ENCODE assay signal across 14 cellular contexts in genomic region chr3:99505200-99505599, GRCh38.
DNase-seq lines count a peak whose midpoint lies in the region; ATAC-seq and FAIRE-seq lines count a peak whose summit lies in the region.
"Had no signal": no experiment of that assay in that cellular context is flagged by ENCODE, and none has a peak within 500 bp of the region (broad histone marks: within the 10 kb centered on the region; RNA-seq: fewer than 3 reads in every experiment).

No MANE protein-coding gene starts in this region.

- H3K14ac ChIP-seq in mesenchymal stem cell (ENCODE audit: low read length in 2 of 2), result no peak overlapping the region

- DNase-seq in M059J (ENCODE audit: low read depth) (peak; percentile 36), mesenchymal stem cell (peak; percentile 61), urothelium cell line (ENCODE audit: low spot score) (no peak), RKO (ENCODE audit: low spot score) (no peak), GM19240 (ENCODE audit: insufficient read length, low spot score) (no peak)
- DNase-seq: DMS79, hippocampal formation, natural killer cell, SK-N-SH had no signal

- H3K9ac ChIP-seq in mesenchymal stem cell (ENCODE audit: low read length), result peak overlapping the region; percentile 78
- H3K9ac ChIP-seq: SK-N-SH had no signal

- no peak overlapping the region for H4K91ac ChIP-seq in mesenchymal stem cell (ENCODE audit: low read length)

- peaks cover 8% of the 10 kb centered on the region for H3K4me1 ChIP-seq in mesenchymal stem cell (ENCODE audit: control insufficient read depth, insufficient read depth, low read depth, low read length)

- no peak overlapping the region for H3K4ac ChIP-seq in mesenchymal stem cell (ENCODE audit: low read depth in 1 of 2, low read length in 2 of 2)

- no peak overlapping the region for H2BK12ac ChIP-seq in mesenchymal stem cell (ENCODE audit: low read length in 2 of 2)

- H3K9me3 ChIP-seq in mesenchymal stem cell (ENCODE audit: control insufficient read depth, low read length), result no peaks in the 10 kb centered on the region
- H3K9me3 ChIP-seq: sigmoid colon, SK-N-SH had no signal

- H2BK15ac ChIP-seq in mesenchymal stem cell (ENCODE audit: low read depth, poor library complexity, severe bottlenecking), result no peak overlapping the region

- no peak overlapping the region for H2BK5ac ChIP-seq in mesenchymal stem cell (ENCODE audit: low read depth, low read length, poor library complexity, severe bottlenecking)

- H3K4me2 ChIP-seq in mesenchymal stem cell (ENCODE audit: low read length, poor library complexity, severe bottlenecking), result no peak overlapping the region
- H3K4me2 ChIP-seq: SK-N-SH had no signal

- WGBS in mesenchymal stem cell, result no CpG with 5 or more reads among the region's 1 CpG

- H2AK5ac ChIP-seq in mesenchymal stem cell (ENCODE audit: low read length, severe bottlenecking), result peak overlapping the region; percentile 74

- H2BK120ac ChIP-seq in mesenchymal stem cell (ENCODE audit: low read depth, low read length), result no peak overlapping the region

- no peak overlapping the region for H3K23ac ChIP-seq in mesenchymal stem cell (ENCODE audit: low read length in 2 of 2)

- H2AFZ ChIP-seq in mesenchymal stem cell (ENCODE audit: low read depth, low read length), result no peak overlapping the region

- H3K18ac ChIP-seq in mesenchymal stem cell (ENCODE audit: low read depth in 1 of 2, low read length in 2 of 2), result no peak overlapping the region

- no peaks in the 10 kb centered on the region for H3K36me3 ChIP-seq in mesenchymal stem cell (ENCODE audit: control insufficient read depth in 1 of 2, insufficient read depth in 2 of 2, low read depth in 1 of 2, low read length in 2 of 2)
- H3K36me3 ChIP-seq: sigmoid colon had no signal

- H3K79me1 ChIP-seq in mesenchymal stem cell (replicated peaks; ENCODE audit: low read length, poor library complexity, severe bottlenecking), result no peaks in the 10 kb centered on the region

- H4K8ac ChIP-seq in mesenchymal stem cell (ENCODE audit: low read length), result no peak overlapping the region

- no peak overlapping the region for H3K4me3 ChIP-seq in mesenchymal stem cell (ENCODE audit: insufficient read depth in 1 of 2, low read depth in 1 of 2, low read length in 2 of 2)
- H3K4me3 ChIP-seq: sigmoid colon had no signal

- H3K27me3 ChIP-seq in mesenchymal stem cell (ENCODE audit: control insufficient read depth in 1 of 2, insufficient read depth in 1 of 2, low read length in 2 of 2), result no peaks in the 10 kb centered on the region
- H3K27me3 ChIP-seq: sigmoid colon had no signal

- ATAC-seq in GM18511 (IDR thresholded peaks at IDR 0.05; ENCODE audit: unreplicated experiment), result peak; percentile 46
- peak; percentile 30 for ATAC-seq in HG02642 (IDR thresholded peaks at IDR 0.05; ENCODE audit: poor library complexity, unreplicated experiment)
- ATAC-seq in GM19452 (IDR thresholded peaks at IDR 0.05; ENCODE audit: unreplicated experiment), result no peak
- ATAC-seq: WTC11 had no signal

- no peak overlapping the region for H3K27ac ChIP-seq in mesenchymal stem cell (ENCODE audit: low read length, poor library complexity, severe bottlenecking)

- FAIRE-seq in urothelium cell line (lab: Jason Lieb, UNC), result no peak

Comparison
In these comparisons a context has a peak if more than half of its experiments do, and no peak if none do; other contexts are left out.
1. DNase-seq: peak in M059J (single experiment) and mesenchymal stem cell (single experiment); none in urothelium cell line (single experiment), RKO (single experiment) and GM19240 (single experiment).